Comparison of ENCODE assay signal across 9 cellular contexts in the genomic region with DNA sequence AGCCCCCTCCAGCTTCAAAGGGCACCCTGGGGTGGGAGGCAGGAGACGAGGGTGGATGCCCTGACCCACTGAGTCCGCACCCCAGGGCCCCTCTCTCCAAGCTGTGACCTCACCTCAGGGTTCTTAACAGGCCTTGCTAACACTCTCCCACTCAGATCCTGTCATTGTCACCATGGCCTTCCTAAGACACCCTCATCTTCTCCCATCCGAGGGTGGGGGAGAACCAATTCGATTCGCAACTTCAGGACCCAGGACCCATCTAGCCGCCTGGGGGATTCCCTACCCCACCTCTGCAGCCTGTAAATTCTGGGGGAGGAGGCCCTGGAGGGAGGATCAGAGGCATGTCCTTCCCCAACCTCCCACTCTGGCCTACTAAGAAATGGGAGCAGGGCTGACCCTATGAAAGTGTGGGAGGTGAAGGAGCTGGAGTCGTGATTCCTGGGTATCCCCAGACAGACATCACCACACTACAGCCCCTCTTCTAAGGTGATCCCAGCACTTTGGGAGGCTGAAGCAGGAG.
DNase-seq lines count a peak whose midpoint lies in the region; ATAC-seq and TF ChIP-seq lines count a peak whose summit lies in the region.
"Had no signal": no experiment of that assay in that cellular context is flagged by ENCODE, and none has a peak within 500 bp of the region (broad histone marks: within the 10 kb centered on the region; RNA-seq: fewer than 3 reads in every experiment).

No MANE protein-coding gene starts in this region.

- H4K20me1 ChIP-seq in BLaER1 = peaks cover 43% of the 10 kb centered on the region

- no peaks in the 10 kb centered on the region for H3K9me3 ChIP-seq in BLaER1

- ATAC-seq in GM21526 (IDR thresholded peaks at IDR 0.05; ENCODE audit: low FRiP score, unreplicated experiment) (peak; percentile 6), HG03108 (IDR thresholded peaks at IDR 0.05; ENCODE audit: unreplicated experiment) (no peak)

- POLR2A ChIA-PET in RWPE1 (lab: Yijun Ruan, JAX; ENCODE audit: low non-redundant PET) = no interaction called here

- TF ChIP-seq CTCF in RWPE1 (conservative IDR thresholded peaks at IDR 0.05; ENCODE audit: low read depth) = no peak

- H3K27me3 ChIP-seq in BLaER1 (no peaks in the 10 kb centered on the region), layer of hippocampus (ENCODE audit: control insufficient read depth, insufficient read depth, low read length) (no peaks in the 10 kb centered on the region)

- no peak for DNase-seq in RWPE1 (ENCODE audit: low spot score)
- DNase-seq in DMS79 (lab: John Stamatoyannopoulos, UW) = no peak
- DNase-seq in NCI-H82 (lab: John Stamatoyannopoulos, UW) = no peak
- no peak for DNase-seq in RKO (ENCODE audit: low spot score)
- DNase-seq: DMS153 had no signal

- H3K27ac ChIP-seq in BLaER1 = peak overlapping the region; percentile 87
- H3K27ac ChIP-seq in RWPE1 = peak overlapping the region; percentile 82
- H3K27ac ChIP-seq in layer of hippocampus (ENCODE audit: low read depth, low read length) = peak overlapping the region; percentile 44

- H3K36me3 ChIP-seq in BLaER1 = peaks cover 28% of the 10 kb centered on the region

- H3K4me3 ChIP-seq in BLaER1 = peak overlapping the region; percentile 30; the same call in 1 of the 2 replicates

- CTCF ChIA-PET in RWPE1 (lab: Yijun Ruan, JAX) = interaction anchor here (1.5 kb wide), 1 partner anchor 17 kb away, joined by 6 read pairs; no protein-coding TSS in a partner anchor

- peak overlapping the region; percentile 90 for H3K4me2 ChIP-seq in BLaER1

- H3K4me1 ChIP-seq in BLaER1 = peaks cover 97% of the 10 kb centered on the region

- peak overlapping the region; percentile 57; the same call in 1 of the 2 replicates for H3K9ac ChIP-seq in BLaER1
